34 cellular contexts compared by ENCODE assay signal in the genomic region with DNA sequence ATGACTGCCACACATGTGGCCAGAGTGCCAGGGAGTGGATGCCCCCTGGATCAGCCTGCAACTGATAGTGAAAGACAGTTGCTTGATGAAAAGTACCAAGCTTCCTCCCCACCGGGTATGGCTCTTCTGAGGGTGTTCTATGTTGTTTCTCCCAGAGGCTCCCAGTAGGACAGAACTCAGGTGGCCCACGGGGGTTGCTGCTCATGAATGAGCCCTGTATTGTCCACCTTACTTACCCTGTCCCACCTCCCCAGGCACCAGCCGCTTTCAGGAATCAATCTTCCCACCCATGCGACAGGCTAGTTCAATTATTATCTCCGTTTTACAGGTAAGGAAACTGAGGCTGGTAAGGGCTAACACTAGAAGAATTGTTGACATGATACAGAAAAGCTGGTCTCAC.
"Had no signal": no experiment of that assay in that cellular context is flagged by ENCODE, and none has a peak within 500 bp of the region (broad histone marks: within the 10 kb centered on the region; RNA-seq: fewer than 3 reads in every experiment).

No MANE protein-coding gene starts in this region.

- H3K27me3 ChIP-seq: adrenal gland, body of pancreas, esophagus muscularis mucosa, foreskin keratinocyte, gastrocnemius medialis, heart left ventricle had no signal

- H3K9me3 Mint-ChIP-seq: activated CD4-positive, alpha-beta memory T cell treated with anti-CD3 and anti-CD28 coated beads, Interleukin-2, amount 10 ng/mL, durations not matched to agents 7 days and 5 days; activated CD4-positive, alpha-beta T cell treated with anti-CD3 and anti-CD28 coated beads, Interleukin-2, amount 10 ng/mL, durations not matched to agents 24 days and 14 days; activated naive CD4-positive, alpha-beta T cell treated with anti-CD3 and anti-CD28 coated beads for 36 hours; activated naive CD4-positive, alpha-beta T cell treated with anti-CD3 and anti-CD28 coated beads, Interleukin-2, amount 50 U/mL, for 24 hours; activated naive CD8-positive, alpha-beta T cell treated with anti-CD3 and anti-CD28 coated beads for 36 hours; activated naive CD8-positive, alpha-beta T cell treated with anti-CD3 and anti-CD28 coated beads, Interleukin-2, amount 50 U/mL, for 24 hours; activated T-helper 1 cell treated with anti-CD3 and anti-CD28 coated beads, Interleukin-12 subunit alpha, Interleukin-12 subunit beta, Interleukin-2, Interleukin-4 antibody, amounts not matched to agents 30 ng/mL and 10 ng/mL and 1 ng/mL, durations not matched to agents 14 hours and 24 hours and 36 hours; activated T-helper 2 cell treated with anti-CD3 and anti-CD28 coated beads, Interferon-gamma antibody, Interleukin-2, Interleukin-4, amounts not matched to agents 10 μg/mL and 5 μg/mL and 100 μg/mL, durations not matched to agents 14 hours and 24 hours and 36 hours; effector memory CD8-positive, alpha-beta T cell; T-helper 2 cell treated with Interferon-gamma antibody and Interleukin-4, amounts not matched to agents 5 μg/mL and 100 μg/mL, for 36 hours had no signal

- ATAC-seq: activated CD4-positive, alpha-beta T cell treated with anti-CD3 and anti-CD28 coated beads for 36 hours; activated naive CD8-positive, alpha-beta T cell treated with anti-CD3 and anti-CD28 coated beads, Interleukin-2, amount 50 U/mL, for 24 hours; body of pancreas; effector memory CD8-positive, alpha-beta T cell; foreskin keratinocyte; gastrocnemius medialis; heart left ventricle; T-helper 17 cell had no signal

- H3K27me3 Mint-ChIP-seq: activated CD4-positive, alpha-beta memory T cell treated with anti-CD3 and anti-CD28 coated beads, Interleukin-2, amount 10 ng/mL, durations not matched to agents 7 days and 5 days; activated naive CD4-positive, alpha-beta T cell treated with anti-CD3 and anti-CD28 coated beads, Interleukin-2, amount 50 U/mL, for 24 hours; activated naive CD8-positive, alpha-beta T cell treated with anti-CD3 and anti-CD28 coated beads for 36 hours; effector memory CD8-positive, alpha-beta T cell; T-helper 17 cell had no signal

- H3K4me3 ChIP-seq: adrenal gland, body of pancreas, gastrocnemius medialis, heart left ventricle had no signal

- H3K9me3 ChIP-seq: adrenal gland, body of pancreas, esophagus muscularis mucosa, gastrocnemius medialis, heart left ventricle had no signal

- H3K27ac Mint-ChIP-seq: activated CD4-positive, alpha-beta memory T cell treated with anti-CD3 and anti-CD28 coated beads, Interleukin-2, amount 10 ng/mL, durations not matched to agents 7 days and 5 days; activated CD4-positive, alpha-beta T cell treated with anti-CD3 and anti-CD28 coated beads for 36 hours; activated CD4-positive, alpha-beta T cell treated with anti-CD3 and anti-CD28 coated beads, Interleukin-2, amount 10 ng/mL, durations not matched to agents 24 days and 14 days; activated naive CD4-positive, alpha-beta T cell treated with anti-CD3 and anti-CD28 coated beads for 36 hours; activated naive CD4-positive, alpha-beta T cell treated with anti-CD3 and anti-CD28 coated beads, Interleukin-2, amount 50 U/mL, for 24 hours; activated naive CD8-positive, alpha-beta T cell treated with anti-CD3 and anti-CD28 coated beads for 36 hours; activated naive CD8-positive, alpha-beta T cell treated with anti-CD3 and anti-CD28 coated beads, Interleukin-2, amount 50 U/mL, for 24 hours; activated T-helper 1 cell treated with anti-CD3 and anti-CD28 coated beads, Interleukin-12 subunit alpha, Interleukin-12 subunit beta, Interleukin-2, Interleukin-4 antibody, amounts not matched to agents 30 ng/mL and 10 ng/mL and 1 ng/mL, durations not matched to agents 14 hours and 24 hours and 36 hours; activated T-helper 2 cell treated with anti-CD3 and anti-CD28 coated beads, Interferon-gamma antibody, Interleukin-2, Interleukin-4, amounts not matched to agents 10 μg/mL and 5 μg/mL and 100 μg/mL, durations not matched to agents 14 hours and 24 hours and 36 hours; effector memory CD8-positive, alpha-beta T cell; T-helper 2 cell treated with Interferon-gamma antibody and Interleukin-4, amounts not matched to agents 5 μg/mL and 100 μg/mL, for 36 hours had no signal

- H3K27ac ChIP-seq: adrenal gland, body of pancreas, foreskin keratinocyte, gastrocnemius medialis, heart left ventricle had no signal

- DNase-seq: activated CD4-positive, alpha-beta memory T cell treated with anti-CD3 and anti-CD28 coated beads, Interleukin-2, amount 10 ng/mL, durations not matched to agents 7 days and 5 days; activated CD4-positive, alpha-beta T cell treated with anti-CD3 and anti-CD28 coated beads for 36 hours; activated CD4-positive, alpha-beta T cell treated with anti-CD3 and anti-CD28 coated beads, Interleukin-2, amount 10 ng/mL, durations not matched to agents 24 days and 14 days; activated CD4-positive, CD25-positive, alpha-beta regulatory T cell; activated CD4-positive, CD25-positive, alpha-beta regulatory T cell treated with anti-CD3 and anti-CD28 coated beads, Interleukin-2, amount 50 U/mL, for 72 hours; activated CD8-positive, alpha-beta memory T cell treated with anti-CD3 and anti-CD28 coated beads, Interleukin-2, amount 50 U/mL, for 48 hours; activated effector memory CD4-positive, alpha-beta T cell treated with anti-CD3 and anti-CD28 coated beads, Interleukin-2, amount 50 U/mL, for 16 hours; activated naive CD4-positive, alpha-beta T cell treated with anti-CD3 and anti-CD28 coated beads for 36 hours; activated naive CD8-positive, alpha-beta T cell treated with anti-CD3 and anti-CD28 coated beads for 36 hours; activated naive CD8-positive, alpha-beta T cell treated with anti-CD3 and anti-CD28 coated beads, Interleukin-2, amount 50 U/mL, for 24 hours; activated T-cell treated with anti-CD3 and anti-CD28 coated beads for 4 hours; activated T-cell treated with anti-CD3 and anti-CD28 coated beads, Interleukin-2, amount 50 U/mL, for 48 hours; adrenal gland; amygdala; aorta; body of pancreas; caudate nucleus; cortex of kidney; dermis blood vessel endothelial cell; effector CD4-positive, alpha-beta T cell; effector memory CD8-positive, alpha-beta T cell; erythroblast; gastrocnemius medialis; glutamatergic neuron; heart left ventricle; T-helper 1 cell; T-helper 17 cell; T1000 had no signal

- H3K4me3 Mint-ChIP-seq: activated CD4-positive, alpha-beta memory T cell treated with anti-CD3 and anti-CD28 coated beads, Interleukin-2, amount 10 ng/mL, durations not matched to agents 7 days and 5 days; activated CD4-positive, alpha-beta T cell treated with anti-CD3 and anti-CD28 coated beads for 36 hours; activated CD4-positive, alpha-beta T cell treated with anti-CD3 and anti-CD28 coated beads, Interleukin-2, amount 10 ng/mL, durations not matched to agents 24 days and 14 days; activated naive CD4-positive, alpha-beta T cell treated with anti-CD3 and anti-CD28 coated beads for 36 hours; activated naive CD4-positive, alpha-beta T cell treated with anti-CD3 and anti-CD28 coated beads, Interleukin-2, amount 50 U/mL, for 24 hours; activated naive CD8-positive, alpha-beta T cell treated with anti-CD3 and anti-CD28 coated beads for 36 hours; activated naive CD8-positive, alpha-beta T cell treated with anti-CD3 and anti-CD28 coated beads, Interleukin-2, amount 50 U/mL, for 24 hours; activated T-helper 1 cell treated with anti-CD3 and anti-CD28 coated beads, Interleukin-12 subunit alpha, Interleukin-12 subunit beta, Interleukin-2, Interleukin-4 antibody, amounts not matched to agents 30 ng/mL and 10 ng/mL and 1 ng/mL, durations not matched to agents 14 hours and 24 hours and 36 hours; T-helper 17 cell had no signal

- H3K36me3 ChIP-seq: adrenal gland, esophagus muscularis mucosa, gastrocnemius medialis, heart left ventricle had no signal
